In genomic region chrX:100673397-100673953, GRCh38 we compare ENCODE assay signal across 18 cellular contexts. TPM values are rescaled to one million over a fixed set of nuclear protein-coding genes. Genes with fewer than 3 reads are reported as not detected.
A peak's percentile ranks its signal among the peaks of the same experiment; 100 is the strongest.
DNase-seq lines count a peak whose midpoint lies in the region; ATAC-seq, FAIRE-seq and TF ChIP-seq lines count a peak whose summit lies in the region.
"Had no signal": no experiment of that assay in that cellular context is flagged by ENCODE, and none has a peak within 500 bp of the region (broad histone marks: within the 10 kb centered on the region; RNA-seq: fewer than 3 reads in every experiment).

No MANE protein-coding gene starts in this region.

- H3K27ac ChIP-seq in A549 = no peak overlapping the region
- peak overlapping the region; percentile 59 for H3K27ac ChIP-seq in brain microvascular endothelial cell
- no peak overlapping the region for H3K27ac ChIP-seq in left lung
- H3K27ac ChIP-seq: right lobe of liver had no signal

- peaks cover 37% of the 10 kb centered on the region for H3K36me3 ChIP-seq in brain microvascular endothelial cell (replicated peaks)
- H3K36me3 ChIP-seq in left lung = no peaks in the 10 kb centered on the region
- H3K36me3 ChIP-seq: HAP-1, right lobe of liver, uterus had no signal

- in situ Hi-C loops in brain microvascular endothelial cell (cut with HindIII; ENCODE audit: low pct_ligation_motif_present, low sequenced_read_pairs) = no loop called here

- no peak for ATAC-seq in A549
- ATAC-seq in left lung = no peak
- no peak for ATAC-seq in HG03175 (IDR thresholded peaks at IDR 0.05; ENCODE audit: unreplicated experiment)

- no peaks in the 10 kb centered on the region for H3K9me3 ChIP-seq in A549
- no peaks in the 10 kb centered on the region for H3K9me3 ChIP-seq in left lung
- H3K9me3 ChIP-seq: HAP-1, right lobe of liver, uterus had no signal

- H3K4me2 ChIP-seq in A549 = no peak overlapping the region

- TF ChIP-seq RAD21 in A549 (conservative IDR thresholded peaks at IDR 0.05 in 1 of 2, IDR thresholded peaks at IDR 0.05 in 1 of 2) = no peak

- H3K27me3 ChIP-seq in brain microvascular endothelial cell (replicated peaks) (no peaks in the 10 kb centered on the region), left lung (no peaks in the 10 kb centered on the region)
- H3K27me3 ChIP-seq: right lobe of liver, uterus had no signal

- no peak for TF ChIP-seq CTCF in A549 (IDR thresholded peaks at IDR 0.05)
- no peak for TF ChIP-seq CTCF in HFF-Myc (IDR thresholded peaks at IDR 0.05; ENCODE audit: low read depth, low read length, missing control alignments)
- TF ChIP-seq CTCF in brain microvascular endothelial cell (IDR thresholded peaks at IDR 0.05; ENCODE audit: low read depth, low read length, missing control alignments) = no peak
- TF ChIP-seq CTCF in foreskin fibroblast (IDR thresholded peaks at IDR 0.05; ENCODE audit: low read depth, low read length) = no peak
- no peak for TF ChIP-seq CTCF in left lung (IDR thresholded peaks at IDR 0.05)

- CTCF ChIA-PET in A549 (lab: Yijun Ruan, JAX) = interaction anchor here (0.7 to 16.2 kb wide), 4 partner anchors 11 to 95 kb away, joined by 3 to 187 read pairs (median 28); no protein-coding TSS in a partner anchor

- POLR2A ChIA-PET in A549 (lab: Yijun Ruan, JAX) = no interaction called here

- FAIRE-seq in A549 (lab: Jason Lieb, UNC) (no peak), GM12892 (lab: Jason Lieb, UNC) (no peak)
- FAIRE-seq: A204.1, D721Med had no signal

- no peak for TF ChIP-seq EP300 in A549 (IDR thresholded peaks at IDR 0.05)

- DNase-seq in A549 (ENCODE audit: low read depth in 1 of 2, low spot score in 1 of 2) (no peak), HFF-Myc (ENCODE audit: extremely low read depth, low read depth) (peak; percentile 31), brain microvascular endothelial cell (peak; percentile 69), foreskin fibroblast (peak; percentile 79 to 85), cardiac septum (ENCODE audit: low spot score) (no peak), GM12892 (ENCODE audit: insufficient read length) (no peak), left lung (no peak)
- DNase-seq: activated naive CD4-positive, alpha-beta T cell treated with anti-CD3 and anti-CD28 coated beads, Interleukin-2, amount 50 U/mL, for 16 hours; NCI-H2081; right lobe of liver; RPMI8226; stimulated activated naive CD4-positive, alpha-beta T cell treated with Interleukin-2 at 50 U/mL for 16 hours; T-helper 1 cell; uterus had no signal

- TF ChIP-seq POLR2A in A549 (IDR thresholded peaks at IDR 0.05; ENCODE audit: low read length) (no peak), GM12892 (IDR thresholded peaks at IDR 0.05; ENCODE audit: low read depth, low read length) (no peak)

- 43% methylated on average over 3 of the region's 3 CpGs for WGBS in A549 (ENCODE audit: missing lambda C conversion rate)

- H3K4me1 ChIP-seq in A549 = no peaks in the 10 kb centered on the region
- no peaks in the 10 kb centered on the region for H3K4me1 ChIP-seq in left lung
- H3K4me1 ChIP-seq: HAP-1, right lobe of liver, uterus had no signal

- H3K4me3 ChIP-seq in A549 = no peak overlapping the region
- H3K4me3 ChIP-seq in HFF-Myc (replicated peaks; ENCODE audit: low read depth, low read length) = no peak overlapping the region
- H3K4me3 ChIP-seq in brain microvascular endothelial cell (ENCODE audit: low read depth, low read length) = no peak overlapping the region
- H3K4me3 ChIP-seq in foreskin fibroblast (ENCODE audit: low read depth in 1 of 2, low read length in 2 of 2) = no peak overlapping the region
- H3K4me3 ChIP-seq in left lung = no peak overlapping the region
- H3K4me3 ChIP-seq: HAP-1, right lobe of liver, uterus had no signal

- intact Hi-C loops in cardiac septum (cut with DNase I) = no loop called here
- intact Hi-C loops in left lung (cut with DNase I) = no loop called here

TF ChIP-seq in A549, 52 proteins besides CTCF, POLR2A, EP300 and RAD21:
- TF ChIP-seq RFX5 (IDR thresholded peaks at IDR 0.05) = no peak
- no peak for TF ChIP-seq ZFP36 (IDR thresholded peaks at IDR 0.05; ENCODE audit: borderline replicate concordance, partially characterized antibody)
- no peak for TF ChIP-seq RARB (CRISPR knock-in tag; IDR thresholded peaks at IDR 0.05)
- TF ChIP-seq, protein P1, sequence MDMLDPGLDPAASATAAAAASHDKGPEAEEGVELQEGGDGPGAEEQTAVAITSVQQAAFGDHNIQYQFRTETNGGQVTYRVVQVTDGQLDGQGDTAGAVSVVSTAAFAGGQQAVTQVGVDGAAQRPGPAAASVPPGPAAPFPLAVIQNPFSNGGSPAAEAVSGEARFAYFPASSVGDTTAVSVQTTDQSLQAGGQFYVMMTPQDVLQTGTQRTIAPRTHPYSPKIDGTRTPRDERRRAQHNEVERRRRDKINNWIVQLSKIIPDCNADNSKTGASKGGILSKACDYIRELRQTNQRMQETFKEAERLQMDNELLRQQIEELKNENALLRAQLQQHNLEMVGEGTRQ (IDR thresholded peaks at IDR 0.05) = peak; percentile 13; the same call in 1 of the 2 replicates
- TF ChIP-seq JUN (IDR thresholded peaks at IDR 0.05) = no peak
- TF ChIP-seq KDM1A (IDR thresholded peaks at IDR 0.05; ENCODE audit: low read depth) = no peak

RNA-seq across cellular contexts. Expression of gene SRPX2, which starts 29.5 kb away (rescaled TPM):
- polyA plus RNA-seq in A549 (2011; rRNA removed) (6.7 and 9.6 TPM in 2 replicates), A549 (2017; fragmentation: RNase III; extraction: RNeasy Plus Mini Kit Qiagen cat#74134 plus additional on column Dnase treatment) (1.7 to 3.9 TPM (median 2.3 TPM) in 3 replicates)
- 2.6 and 2.9 TPM in 2 replicates for polyA plus RNA-seq in A549 (2012; cell fraction: cytosol; rRNA removed)
- polyA plus RNA-seq in A549 (2012; cell fraction: nucleus; rRNA removed) = 8.5 and 10.1 TPM in 2 replicates
- polyA minus RNA-seq in A549 (2011; rRNA and poly(A)+ RNA removed) = 10.0 and 17.2 TPM in 2 replicates
- total RNA-seq in cardiac septum (14.2 TPM), left lung (10 to 100 TPM; 25.1 to 25.9 TPM)
- not detected for polyA plus RNA-seq in GM12892 (2012; ENCODE audit: missing spikeins)

RNA-seq across cellular contexts. Expression of gene TSPAN6, which starts 36.9 kb away (rescaled TPM):
- polyA plus RNA-seq in A549 (2011; rRNA removed) = 61.4 and 71.1 TPM in 2 replicates
- 18.1 and 20.5 TPM in 2 replicates for polyA plus RNA-seq in A549 (2012; cell fraction: cytosol; rRNA removed)
- polyA plus RNA-seq in A549 (2012; cell fraction: nucleus; rRNA removed) = 9.3 and 14.0 TPM in 2 replicates
- 41.1 to 51.7 TPM (median 46.0 TPM) in 3 replicates for polyA plus RNA-seq in A549 (2017; fragmentation: RNase III; extraction: RNeasy Plus Mini Kit Qiagen cat#74134 plus additional on column Dnase treatment)
- 18.2 and 18.4 TPM in 2 replicates for polyA minus RNA-seq in A549 (2011; rRNA and poly(A)+ RNA removed)
- 3.0 TPM for total RNA-seq in cardiac septum
- polyA plus RNA-seq in GM12892 (2012; ENCODE audit: missing spikeins) = 0.28 TPM
- 10 to 100 TPM; 13.2 to 21.0 TPM for total RNA-seq in left lung

RNA-seq across cellular contexts. Expression of gene SYTL4, which starts 58.4 kb away (rescaled TPM):
- 3.9 and 4.3 TPM in 2 replicates for polyA plus RNA-seq in A549 (2011; rRNA removed)
- 0.86 and 1.1 TPM in 2 replicates for polyA plus RNA-seq in A549 (2012; cell fraction: cytosol; rRNA removed)
- 1.6 and 2.3 TPM in 2 replicates for polyA plus RNA-seq in A549 (2012; cell fraction: nucleus; rRNA removed)
- polyA plus RNA-seq in A549 (2017; fragmentation: RNase III; extraction: RNeasy Plus Mini Kit Qiagen cat#74134 plus additional on column Dnase treatment) = 3.1 to 3.6 TPM (median 3.3 TPM) in 3 replicates
- 1.5 and 2.6 TPM in 2 replicates for polyA minus RNA-seq in A549 (2011; rRNA and poly(A)+ RNA removed)
- total RNA-seq in cardiac septum = 3.5 TPM
- polyA plus RNA-seq in GM12892 (2012; ENCODE audit: missing spikeins) = 0.87 TPM
- 1 to 10 TPM; 8.8 to 9.7 TPM for total RNA-seq in left lung

Comparison
In these comparisons a context has a peak if more than half of its experiments do, and no peak if none do; other contexts are left out.
1. DNase-seq: peak in HFF-Myc (single experiment), brain microvascular endothelial cell (single experiment) and foreskin fibroblast (2 of 2); none in A549 (0 of 2), cardiac septum (single experiment), GM12892 (single experiment) and left lung (0 of 2).